In the genomic region with DNA sequence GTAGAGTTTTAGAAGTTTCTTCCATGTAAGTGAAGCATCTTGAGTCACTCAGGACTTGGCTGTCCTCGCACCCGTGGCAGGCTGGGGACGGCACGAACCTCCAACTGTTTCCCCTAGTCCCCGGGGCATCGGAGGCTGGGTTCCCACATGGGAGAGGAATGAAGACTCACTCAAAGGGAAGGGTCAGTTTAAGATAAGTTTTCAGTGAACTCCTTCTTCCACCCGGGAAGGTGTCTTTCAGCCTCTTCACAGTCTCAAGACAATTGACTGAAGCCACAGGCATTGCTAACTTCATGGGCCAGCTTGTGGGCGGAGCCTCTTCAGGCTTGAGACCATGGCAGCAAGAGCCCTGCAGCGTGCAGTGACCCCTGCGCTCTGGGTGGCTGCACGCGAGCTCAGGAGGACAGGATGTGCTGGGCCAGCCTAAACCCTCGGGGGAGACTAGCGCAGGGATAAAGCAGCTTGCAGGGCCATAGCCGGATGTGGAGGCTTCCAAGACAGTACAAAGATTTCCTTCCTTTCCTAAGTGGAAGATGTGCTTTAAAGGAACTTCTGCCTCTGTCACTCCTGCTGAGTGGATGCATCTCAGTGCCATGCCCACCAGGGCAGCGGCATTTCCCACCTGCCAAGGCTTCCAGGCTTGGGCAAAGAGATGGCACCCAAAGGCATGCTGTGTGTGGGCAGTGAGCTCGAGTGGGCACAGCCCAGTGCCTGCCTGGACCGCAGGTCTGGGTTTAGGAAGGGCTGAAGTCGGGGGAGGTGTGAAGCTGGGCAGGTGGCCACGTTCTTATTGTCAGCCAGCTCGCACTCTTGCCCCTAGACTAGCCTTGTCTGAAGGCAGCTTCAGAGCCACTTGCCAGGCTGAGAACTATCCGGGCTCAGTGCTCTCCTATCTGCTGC, we compare ENCODE assay signal across 8 cellular contexts. TPM values are rescaled to one million over a fixed set of nuclear protein-coding genes. Genes with fewer than 3 reads are reported as not detected.
A peak's percentile ranks its signal among the peaks of the same experiment; 100 is the strongest.
DNase-seq lines count a peak whose midpoint lies in the region; ATAC-seq and TF ChIP-seq lines count a peak whose summit lies in the region.
"Had no signal": no experiment of that assay in that cellular context is flagged by ENCODE, and none has a peak within 500 bp of the region (broad histone marks: within the 10 kb centered on the region; RNA-seq: fewer than 3 reads in every experiment).

No MANE protein-coding gene starts in this region.

- no peak overlapping the region for H3K4me2 ChIP-seq in mesenchymal stem cell (ENCODE audit: low read length, poor library complexity, severe bottlenecking)

- H3K79me1 ChIP-seq in mesenchymal stem cell (replicated peaks; ENCODE audit: low read length, poor library complexity, severe bottlenecking), result no peaks in the 10 kb centered on the region

- CTCF ChIA-PET in CD8-positive, alpha-beta T cell (lab: Charles Lee), result no interaction called here

- H2BK15ac ChIP-seq in mesenchymal stem cell (ENCODE audit: low read depth, poor library complexity, severe bottlenecking), result no peak overlapping the region

- no peak overlapping the region for H3K27ac ChIP-seq in CD8-positive, alpha-beta T cell (ENCODE audit: low read depth, low read length)
- H3K27ac ChIP-seq in coronary artery, result peak overlapping the region; percentile 51 to 79
- H3K27ac ChIP-seq in mesenchymal stem cell (ENCODE audit: low read length, poor library complexity, severe bottlenecking), result no peak overlapping the region

- H2BK120ac ChIP-seq in mesenchymal stem cell (ENCODE audit: low read depth, low read length), result no peak overlapping the region

- H4K91ac ChIP-seq in mesenchymal stem cell (ENCODE audit: low read length), result peak overlapping the region; percentile 16

- no peaks in the 10 kb centered on the region for H3K4me1 ChIP-seq in CD8-positive, alpha-beta T cell (ENCODE audit: insufficient read depth, low read length)
- peaks cover 12% of the 10 kb centered on the region for H3K4me1 ChIP-seq in mesenchymal stem cell (ENCODE audit: control insufficient read depth, insufficient read depth, low read depth, low read length)
- no peaks in the 10 kb centered on the region for H3K4me1 ChIP-seq in mucosa of descending colon (ENCODE audit: low read depth)

- ATAC-seq in CD8-positive, alpha-beta T cell, result no peak
- ATAC-seq in mucosa of descending colon, result no peak

- POLR2A ChIA-PET in CD8-positive, alpha-beta T cell (lab: Charles Lee), result interaction anchor here (0.6 kb wide), 1 partner anchor 60 kb away, joined by 3 read pairs; no protein-coding TSS in a partner anchor

- no peak for DNase-seq in CD8-positive, alpha-beta T cell
- no peak for DNase-seq in coronary artery (ENCODE audit: low spot score)
- DNase-seq in mesenchymal stem cell, result peak; percentile 56
- no peak for DNase-seq in mucosa of descending colon
- DNase-seq in SIG-M5 (lab: John Stamatoyannopoulos, UW), result no peak
- no peak for DNase-seq in DMS153 treated with DMSO at 0.1 percent for 48 hours (lab: John Stamatoyannopoulos, UW; ENCODE audit: unreplicated experiment)
- DNase-seq: activated naive CD4-positive, alpha-beta T cell treated with anti-CD3 and anti-CD28 coated beads, Interleukin-2, amount 10 ng/mL, durations not matched to agents 7 days and 5 days; HCEC 1CT had no signal

- H3K27me3 ChIP-seq in CD8-positive, alpha-beta T cell (ENCODE audit: insufficient read depth, low read length), result no peaks in the 10 kb centered on the region
- peaks cover 0 to 3% of the 10 kb centered on the region in 2 experiments for H3K27me3 ChIP-seq in mesenchymal stem cell (ENCODE audit: control insufficient read depth in 1 of 2, insufficient read depth in 1 of 2, low read length in 2 of 2)

- H3K9me3 ChIP-seq in CD8-positive, alpha-beta T cell (ENCODE audit: low read length), result no peaks in the 10 kb centered on the region
- H3K9me3 ChIP-seq in mesenchymal stem cell (ENCODE audit: control insufficient read depth, low read length) (no peaks in the 10 kb centered on the region), mucosa of descending colon (no peaks in the 10 kb centered on the region)

- H3K18ac ChIP-seq in mesenchymal stem cell (ENCODE audit: low read depth in 1 of 2, low read length in 2 of 2), result peak overlapping the region; percentile 46 to 78

- 71% methylated on average over 21 of the region's 22 CpGs for WGBS in mesenchymal stem cell

- no peak for TF ChIP-seq CTCF in CD8-positive, alpha-beta T cell (IDR thresholded peaks at IDR 0.05)
- no peak for TF ChIP-seq CTCF in coronary artery (IDR thresholded peaks at IDR 0.05)
- no peak for TF ChIP-seq CTCF in mucosa of descending colon (IDR thresholded peaks at IDR 0.05)

- H2BK12ac ChIP-seq in mesenchymal stem cell (ENCODE audit: low read length in 2 of 2), result peak overlapping the region in 1 of 2 experiments; percentile 96

- H2BK5ac ChIP-seq in mesenchymal stem cell (ENCODE audit: low read depth, low read length, poor library complexity, severe bottlenecking), result no peak overlapping the region

- peak overlapping the region; percentile 15 for H3K9ac ChIP-seq in mesenchymal stem cell (ENCODE audit: low read length)

- peak overlapping the region in 1 of 2 experiments; percentile 74 for H3K14ac ChIP-seq in mesenchymal stem cell (ENCODE audit: low read length in 2 of 2)

- peak overlapping the region in 1 of 2 experiments; percentile 20 for H3K4ac ChIP-seq in mesenchymal stem cell (ENCODE audit: low read depth in 1 of 2, low read length in 2 of 2)

- H3K4me3 ChIP-seq in CD8-positive, alpha-beta T cell (ENCODE audit: low read depth, low read length), result no peak overlapping the region
- peak overlapping the region; percentile 1 for H3K4me3 ChIP-seq in coronary artery
- H3K4me3 ChIP-seq in mesenchymal stem cell (ENCODE audit: insufficient read depth in 1 of 2, low read depth in 1 of 2, low read length in 2 of 2), result no peak overlapping the region
- H3K4me3 ChIP-seq in mucosa of descending colon, result no peak overlapping the region

- H3K36me3 Mint-ChIP-seq in CD8-positive, alpha-beta T cell, result peaks cover 60% of the 10 kb centered on the region

- H3K9me3 Mint-ChIP-seq in CD8-positive, alpha-beta T cell, result no peaks in the 10 kb centered on the region
- H3K9me3 Mint-ChIP-seq: activated naive CD4-positive, alpha-beta T cell treated with anti-CD3 and anti-CD28 coated beads, Interleukin-2, amount 10 ng/mL, durations not matched to agents 7 days and 5 days had no signal

- no peak overlapping the region for H4K8ac ChIP-seq in mesenchymal stem cell (ENCODE audit: low read length)

- no peak overlapping the region for H2AFZ ChIP-seq in mesenchymal stem cell (ENCODE audit: low read depth, low read length)

- peak overlapping the region; percentile 41 for H2AK5ac ChIP-seq in mesenchymal stem cell (ENCODE audit: low read length, severe bottlenecking)

- intact Hi-C loops in CD8-positive, alpha-beta T cell (cut with DNase I, micrococcal nuclease), result no loop called here
- intact Hi-C loops in mucosa of descending colon (cut with DNase I, micrococcal nuclease), result no loop called here

- no peaks in the 10 kb centered on the region for H3K27me3 Mint-ChIP-seq in CD8-positive, alpha-beta T cell (ENCODE audit: low read depth)
- H3K27me3 Mint-ChIP-seq: activated naive CD4-positive, alpha-beta T cell treated with anti-CD3 and anti-CD28 coated beads, Interleukin-2, amount 10 ng/mL, durations not matched to agents 7 days and 5 days had no signal

- H3K23ac ChIP-seq in mesenchymal stem cell (ENCODE audit: low read length in 2 of 2), result peak overlapping the region in 1 of 2 experiments; percentile 38

- peaks cover 21% of the 10 kb centered on the region for H3K36me3 ChIP-seq in CD8-positive, alpha-beta T cell (ENCODE audit: insufficient read depth, low read length)
- H3K36me3 ChIP-seq in mesenchymal stem cell (ENCODE audit: control insufficient read depth in 1 of 2, insufficient read depth in 2 of 2, low read depth in 1 of 2, low read length in 2 of 2) (peaks cover 42 to 46% of the 10 kb centered on the region in 2 experiments), mucosa of descending colon (ENCODE audit: low read depth) (no peaks in the 10 kb centered on the region)

- H3K4me3 Mint-ChIP-seq in CD8-positive, alpha-beta T cell, result no peak overlapping the region
- H3K4me3 Mint-ChIP-seq: activated naive CD4-positive, alpha-beta T cell treated with anti-CD3 and anti-CD28 coated beads, Interleukin-2, amount 10 ng/mL, durations not matched to agents 7 days and 5 days had no signal

- H3K4me1 Mint-ChIP-seq in CD8-positive, alpha-beta T cell (ENCODE audit: low read depth), result no peaks in the 10 kb centered on the region
- H3K4me1 Mint-ChIP-seq: activated naive CD4-positive, alpha-beta T cell treated with anti-CD3 and anti-CD28 coated beads, Interleukin-2, amount 10 ng/mL, durations not matched to agents 7 days and 5 days had no signal

- H3K27ac Mint-ChIP-seq in CD8-positive, alpha-beta T cell, result peak overlapping the region; percentile 52

RNA-seq across cellular contexts. Expression of gene PPIL2, which starts 32.9 kb away (rescaled TPM):
- total RNA-seq in CD8-positive, alpha-beta T cell, result 10 to 100 TPM; 42.5 to 51.7 TPM
- polyA plus RNA-seq in mesenchymal stem cell (2013, experiment 1 of 2), result 30.8 TPM
- 29.5 TPM for polyA plus RNA-seq in mesenchymal stem cell (2013, experiment 2 of 2)
- total RNA-seq in mucosa of descending colon, result 10 to 100 TPM; 42.5 to 68.3 (median 61.6) TPM

RNA-seq across cellular contexts. Expression of gene YPEL1, which starts 36.9 kb away (rescaled TPM):
- 1 to 10 TPM; 3.2 to 3.3 TPM for total RNA-seq in CD8-positive, alpha-beta T cell
- 0.48 TPM for polyA plus RNA-seq in mesenchymal stem cell (2013, experiment 1 of 2)
- polyA plus RNA-seq in mesenchymal stem cell (2013, experiment 2 of 2), result 0.41 TPM
- total RNA-seq in mucosa of descending colon, result 1 to 10 TPM; 2.7 to 6.8 (median 2.8) TPM

RNA-seq across cellular contexts. Expression of gene SDF2L1, which starts 56.6 kb away (rescaled TPM):
- 10 to 100 TPM; 20.8 to 21.5 TPM for total RNA-seq in CD8-positive, alpha-beta T cell
- polyA plus RNA-seq in mesenchymal stem cell (2013, experiment 1 of 2), result 27.4 TPM
- polyA plus RNA-seq in mesenchymal stem cell (2013, experiment 2 of 2), result 27.8 TPM
- total RNA-seq in mucosa of descending colon, result 10 to 100 TPM; 25.8 to 48.8 (median 28.0) TPM

Comparison
In these comparisons a context has a peak if more than half of its experiments do, and no peak if none do; other contexts are left out.
1. H3K27ac ChIP-seq: peak in coronary artery (2 of 2); none in CD8-positive, alpha-beta T cell (single experiment) and mesenchymal stem cell (single experiment).